In genomic region chr9:116115731-116116353, GRCh38 we compare ENCODE assay signal across 1 cellular context.
TF ChIP-seq lines count a peak whose summit lies in the region.

No MANE protein-coding gene starts in this region.

TF ChIP-seq in GM23338, 12 proteins besides CTCF, POLR2A, EP300 and RAD21:
- no peak for TF ChIP-seq REST (IDR thresholded peaks at IDR 0.05; ENCODE audit: unreplicated experiment)
- TF ChIP-seq STAT1 (IDR thresholded peaks at IDR 0.05; ENCODE audit: unreplicated experiment), result no peak
- no peak for TF ChIP-seq ZNF462 (CRISPR knock-in tag; IDR thresholded peaks at IDR 0.05)
- no peak for TF ChIP-seq CREB1 (CRISPR knock-in tag; IDR thresholded peaks at IDR 0.05; ENCODE audit: low read depth)
- TF ChIP-seq JUNB (IDR thresholded peaks at IDR 0.05; ENCODE audit: unreplicated experiment), result no peak
- no peak for TF ChIP-seq ETS1 (IDR thresholded peaks at IDR 0.05)
- TF ChIP-seq POLR2AphosphoS5 (IDR thresholded peaks at IDR 0.05; ENCODE audit: low read depth), result no peak
- no peak for TF ChIP-seq EZH2 (IDR thresholded peaks at IDR 0.05; ENCODE audit: low read depth, unreplicated experiment)
- no peak for TF ChIP-seq ZNF114 (CRISPR knock-in tag; IDR thresholded peaks at IDR 0.05)
